ENCODE assay signal across 1 cellular context in genomic region chr17:43517615-43518386, GRCh38.
TF ChIP-seq lines count a peak whose summit lies in the region.

No MANE protein-coding gene starts in this region.

TF ChIP-seq in IMR-90, 13 proteins besides CTCF, POLR2A, EP300 and RAD21 (continued from another document):
- TF ChIP-seq ELK1 (IDR thresholded peaks at IDR 0.05; ENCODE audit: borderline replicate concordance, low read depth, low read length) = no peak
- no peak for TF ChIP-seq MAZ (IDR thresholded peaks at IDR 0.05; ENCODE audit: borderline replicate concordance, low read depth, low read length)
- no peak for TF ChIP-seq USF2 (IDR thresholded peaks at IDR 0.05; ENCODE audit: low read depth, low read length)
- TF ChIP-seq MAFK (IDR thresholded peaks at IDR 0.05; ENCODE audit: low read depth, low read length) = no peak
- no peak for TF ChIP-seq MXI1 (IDR thresholded peaks at IDR 0.05; ENCODE audit: borderline replicate concordance, low read depth, low read length)
- no peak for TF ChIP-seq FOS (IDR thresholded peaks at IDR 0.05; ENCODE audit: low read depth, low read length)
- no peak for TF ChIP-seq BHLHE40 (IDR thresholded peaks at IDR 0.05; ENCODE audit: low read depth, low read length)
- no peak for TF ChIP-seq CHD1 (IDR thresholded peaks at IDR 0.05; ENCODE audit: low read depth, low read length)
